Comparison of ENCODE assay signal across 1 cellular context in the genomic region with DNA sequence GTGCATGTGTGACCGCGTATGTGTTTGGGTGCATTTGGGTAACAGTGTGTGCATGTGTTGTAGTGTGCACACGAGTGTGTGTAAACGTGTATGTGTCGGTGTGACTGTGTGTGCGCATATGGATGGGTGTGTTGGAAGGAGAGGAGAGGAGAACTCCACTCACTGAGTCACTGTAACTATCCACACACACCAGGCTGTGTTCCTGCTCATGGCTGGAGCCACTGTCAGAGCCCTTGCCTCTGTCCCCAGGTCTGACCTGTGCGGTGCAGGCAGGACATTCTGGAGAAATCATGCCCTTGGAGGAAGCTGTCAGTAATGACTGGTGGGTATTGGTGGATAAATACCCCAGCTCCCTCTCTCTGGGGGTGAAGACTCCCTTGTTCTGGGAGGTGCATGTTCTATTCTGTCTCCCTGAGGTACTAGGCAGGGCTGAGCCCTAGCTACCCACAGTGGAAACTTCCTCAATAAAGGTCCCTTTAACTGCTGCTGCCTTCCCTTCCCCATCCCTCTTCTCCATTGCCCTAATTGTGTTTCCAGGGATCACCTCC.
TF ChIP-seq lines count a peak whose summit lies in the region.

No MANE protein-coding gene starts in this region.

TF ChIP-seq in H1, 55 proteins besides CTCF, POLR2A, EP300 and RAD21:
- TF ChIP-seq CBX8 (IDR thresholded peaks at IDR 0.05; ENCODE audit: borderline replicate concordance, low read depth, low read length) (no peak), EGR1 (IDR thresholded peaks at IDR 0.05; ENCODE audit: borderline replicate concordance, low read depth, low read length) (no peak), MAFK (IDR thresholded peaks at IDR 0.05; ENCODE audit: low read depth, low read length) (no peak), POLR2AphosphoS5 (IDR thresholded peaks at IDR 0.05; ENCODE audit: low read depth, low read length) (no peak), SAP30 (IDR thresholded peaks at IDR 0.05; ENCODE audit: insufficient read depth, insufficient replicate concordance, low read length) (no peak), SUZ12 (IDR thresholded peaks at IDR 0.05; ENCODE audit: low read length) (no peak), KDM4A (IDR thresholded peaks at IDR 0.05; ENCODE audit: low read depth, low read length, severe bottlenecking) (no peak), CBX5 (IDR thresholded peaks at IDR 0.05; ENCODE audit: low read depth, low read length) (no peak), SIN3A (conservative IDR thresholded peaks at IDR 0.05 in 1 of 2, IDR thresholded peaks at IDR 0.05 in 1 of 2; ENCODE audit: low read depth in 1 of 2, low read length in 2 of 2) (no peak), SIRT6 (IDR thresholded peaks at IDR 0.05; ENCODE audit: low read length) (no peak), JUND (IDR thresholded peaks at IDR 0.05; ENCODE audit: low read length) (no peak), CEBPB (IDR thresholded peaks at IDR 0.05; ENCODE audit: low read depth, low read length) (no peak), KDM5A (IDR thresholded peaks at IDR 0.05; ENCODE audit: low read length) (no peak), TCF12 (IDR thresholded peaks at IDR 0.05; ENCODE audit: low read depth, low read length) (no peak), SP2 (IDR thresholded peaks at IDR 0.05; ENCODE audit: low read length) (no peak), CHD1 (IDR thresholded peaks at IDR 0.05; ENCODE audit: low read depth, low read length) (no peak), YY1 (IDR thresholded peaks at IDR 0.05; ENCODE audit: low read depth, low read length) (no peak)
- TF ChIP-seq, protein P1, sequence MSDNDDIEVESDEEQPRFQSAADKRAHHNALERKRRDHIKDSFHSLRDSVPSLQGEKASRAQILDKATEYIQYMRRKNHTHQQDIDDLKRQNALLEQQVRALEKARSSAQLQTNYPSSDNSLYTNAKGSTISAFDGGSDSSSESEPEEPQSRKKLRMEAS (IDR thresholded peaks at IDR 0.05): no peak
- TF ChIP-seq, protein P2, sequence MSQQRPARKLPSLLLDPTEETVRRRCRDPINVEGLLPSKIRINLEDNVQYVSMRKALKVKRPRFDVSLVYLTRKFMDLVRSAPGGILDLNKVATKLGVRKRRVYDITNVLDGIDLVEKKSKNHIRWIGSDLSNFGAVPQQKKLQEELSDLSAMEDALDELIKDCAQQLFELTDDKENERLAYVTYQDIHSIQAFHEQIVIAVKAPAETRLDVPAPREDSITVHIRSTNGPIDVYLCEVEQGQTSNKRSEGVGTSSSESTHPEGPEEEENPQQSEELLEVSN (IDR thresholded peaks at IDR 0.05): no peak
